Comparison of ENCODE assay signal across 8 cellular contexts in the genomic region with DNA sequence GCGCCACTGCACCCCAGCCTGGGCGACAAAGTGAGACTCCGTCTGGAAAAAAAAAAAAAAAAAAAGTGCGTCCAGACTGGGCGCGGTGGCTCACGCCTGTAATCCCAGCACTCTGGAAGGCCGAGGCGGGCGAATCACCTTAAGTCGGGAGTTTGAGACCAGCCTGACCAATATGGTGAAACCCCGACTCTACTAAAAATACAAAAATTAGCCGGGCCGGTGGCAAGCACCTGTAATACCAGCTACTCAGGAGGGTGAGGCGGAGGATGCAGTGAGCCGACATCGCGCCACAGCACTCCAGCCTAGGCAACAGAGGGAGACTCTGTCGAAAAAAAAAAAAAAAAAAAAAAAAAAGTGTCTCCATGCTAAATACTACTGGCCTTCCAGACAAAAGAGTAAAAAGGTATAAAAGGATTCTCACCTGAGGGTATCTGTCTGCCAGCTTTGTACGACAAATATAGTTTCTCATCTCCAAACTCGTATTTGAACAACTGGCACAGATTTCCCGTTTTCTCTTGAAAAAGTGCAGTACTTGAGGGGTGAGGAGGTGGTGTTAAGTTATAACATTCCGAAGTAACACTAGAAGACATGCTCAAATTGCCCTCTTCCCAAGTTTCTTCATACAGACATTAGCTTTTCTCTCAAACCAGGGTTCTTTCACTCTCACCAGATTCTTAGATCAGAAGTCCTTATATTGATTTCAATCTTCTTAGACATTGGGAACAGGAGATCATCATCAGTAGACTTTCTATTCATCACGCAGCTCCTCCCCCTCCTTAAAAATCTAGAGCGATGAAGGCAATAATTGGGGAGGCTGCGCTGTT.
DNase-seq lines count a peak whose midpoint lies in the region; TF ChIP-seq lines count a peak whose summit lies in the region.

No MANE protein-coding gene starts in this region.

- no peaks in the 10 kb centered on the region for H3K27me3 ChIP-seq in MM.1S (replicated peaks; ENCODE audit: insufficient read depth, low read length)
- no peaks in the 10 kb centered on the region for H3K27me3 ChIP-seq in muscle layer of duodenum (ENCODE audit: low read depth, low read length)

- peaks cover 56% of the 10 kb centered on the region for H3K79me2 ChIP-seq in MM.1S (ENCODE audit: low read length)

- TF ChIP-seq CTCF in MM.1S (IDR thresholded peaks at IDR 0.05; ENCODE audit: low read length) (no peak), coronary artery (IDR thresholded peaks at IDR 0.05) (no peak)

- H3K4me3 ChIP-seq in MM.1S (ENCODE audit: low read length) (peak overlapping the region; percentile 77), coronary artery (peak overlapping the region; percentile 92), muscle layer of duodenum (ENCODE audit: low read depth in 1 of 2, low read length in 2 of 2) (peak overlapping the region; percentile 79 to 86)

- H3K36me3 ChIP-seq in MM.1S (replicated peaks; ENCODE audit: insufficient read depth, low read length): 0 out of 2 replicates have a peak, but pooled peaks cover 5% of the 10 kb centered on the region
- no peaks in the 10 kb centered on the region for H3K36me3 ChIP-seq in muscle layer of duodenum (ENCODE audit: control insufficient read depth in 1 of 2, insufficient read depth in 2 of 2, low read length in 2 of 2)

- H3K9me3 ChIP-seq in MM.1S (replicated peaks; ENCODE audit: insufficient read depth, low read length) (no peaks in the 10 kb centered on the region), muscle layer of duodenum (ENCODE audit: control insufficient read depth in 1 of 2, low read length in 2 of 2) (no peaks in the 10 kb centered on the region)

- H3K9me2 ChIP-seq in MM.1S (replicated peaks; ENCODE audit: insufficient read depth, low read length): no peaks in the 10 kb centered on the region

- no peaks in the 10 kb centered on the region; the same call in 1 of the 2 replicates for H4K20me1 ChIP-seq in MM.1S (ENCODE audit: insufficient read depth, low read length)

- no peaks in the 10 kb centered on the region for H3F3A ChIP-seq in MM.1S (ENCODE audit: insufficient read depth, low read length)

- H3K4me1 ChIP-seq in MM.1S (ENCODE audit: low read length): peaks cover 6% of the 10 kb centered on the region; the same call in 1 of the 2 replicates
- peaks cover 3 to 20% of the 10 kb centered on the region in 2 donors for H3K4me1 ChIP-seq in muscle layer of duodenum (ENCODE audit: control insufficient read depth in 1 of 2, insufficient read depth in 2 of 2, low read length in 2 of 2)

- peak overlapping the region; percentile 35 for H2AFZ ChIP-seq in MM.1S (ENCODE audit: low read length)

- peak overlapping the region; percentile 56 for H3K9ac ChIP-seq in MM.1S (ENCODE audit: low read length)

- DNase-seq in NCI-H1105 treated with DMSO at 0.1 percent for 48 hours (lab: John Stamatoyannopoulos, UW) (peak; percentile 42), NCI-H1105 (lab: John Stamatoyannopoulos, UW) (no peak), MM.1S (no peak), coronary artery (ENCODE audit: low spot score) (no peak), NCI-H187 treated with DMSO at 0.1 percent for 48 hours (lab: John Stamatoyannopoulos, UW) (no peak), MV-4-11 (lab: John Stamatoyannopoulos, UW) (no peak), retina (no peak)

- peak overlapping the region; percentile 79 for H3K4me2 ChIP-seq in MM.1S (ENCODE audit: low read depth, low read length)

- no peak overlapping the region for H3K27ac ChIP-seq in MM.1S (ENCODE audit: low read length)
- peak overlapping the region; percentile 74 to 96 for H3K27ac ChIP-seq in coronary artery
- H3K27ac ChIP-seq in muscle layer of duodenum (ENCODE audit: low read length): peak overlapping the region; percentile 67
